Comparison of ENCODE assay signal across 21 cellular contexts in genomic region chr10:17084258-17084657, GRCh38. TPM values are rescaled to one million over a fixed set of nuclear protein-coding genes. Genes with fewer than 3 reads are reported as not detected.
DNase-seq lines count a peak whose midpoint lies in the region; ATAC-seq, FAIRE-seq and TF ChIP-seq lines count a peak whose summit lies in the region.
"Had no signal": no experiment of that assay in that cellular context is flagged by ENCODE, and none has a peak within 500 bp of the region (broad histone marks: within the 10 kb centered on the region; RNA-seq: fewer than 3 reads in every experiment).

No MANE protein-coding gene starts in this region.

- H3K27me3 ChIP-seq in keratinocyte (ENCODE audit: control insufficient read depth, extremely low read depth, insufficient read depth, low read length) (no peaks in the 10 kb centered on the region), neural progenitor cell (no peaks in the 10 kb centered on the region), PC-3 (ENCODE audit: low read length) (no peaks in the 10 kb centered on the region)

- DNase-seq in HFFc6 = no peak
- no peak for DNase-seq in keratinocyte (ENCODE audit: low read depth, low spot score)
- DNase-seq in neural progenitor cell (ENCODE audit: low spot score) = no peak
- DNase-seq in NCI-H226 = no peak
- DNase-seq in HuH-7.5 (ENCODE audit: low spot score) = no peak
- no peak for DNase-seq in PC-3
- DNase-seq: CD8-positive, alpha-beta T cell; COR-L47; DMS153; DMS79 treated with DMSO at 0.1 percent for 48 hours; EL had no signal

- H3K27me3 Mint-ChIP-seq in HFFc6 (ENCODE audit: insufficient read depth) = no peaks in the 10 kb centered on the region; the same call in 1 of the 2 replicates
- H3K27me3 Mint-ChIP-seq in brain = no peaks in the 10 kb centered on the region
- H3K27me3 Mint-ChIP-seq in neural progenitor cell (ENCODE audit: insufficient read depth, low read depth) = no peaks in the 10 kb centered on the region
- H3K27me3 Mint-ChIP-seq: IgD-negative memory B cell had no signal

- H3K4me1 ChIP-seq in keratinocyte (ENCODE audit: control insufficient read depth, extremely low read depth, insufficient read depth, low read length) (peaks cover 7% of the 10 kb centered on the region), neural progenitor cell (no peaks in the 10 kb centered on the region), PC-3 (ENCODE audit: insufficient read depth, low read length) (peaks cover 15% of the 10 kb centered on the region)

- H2AFZ ChIP-seq in keratinocyte (ENCODE audit: control insufficient read depth, low read length) = no peak overlapping the region
- no peak overlapping the region for H2AFZ ChIP-seq in neural progenitor cell (replicated peaks)
- no peak overlapping the region for H2AFZ ChIP-seq in PC-3 (ENCODE audit: low read length)

- intact Hi-C loops in PC-3 (cut with micrococcal nuclease) = no loop called here

- TF ChIP-seq CTCF in HFFc6 (IDR thresholded peaks at IDR 0.05) (no peak), brain (conservative IDR thresholded peaks at IDR 0.05) (no peak), keratinocyte (optimal IDR thresholded peaks at IDR 0.05 in 1 of 3, IDR thresholded peaks at IDR 0.05 in 1 of 3, conservative IDR thresholded peaks at IDR 0.05 in 1 of 3; ENCODE audit: extremely low read depth in 1 of 3, insufficient read depth in 2 of 3, low read length in 3 of 3) (no peak), neural progenitor cell (IDR thresholded peaks at IDR 0.05) (no peak), PC-3 (conservative IDR thresholded peaks at IDR 0.05; ENCODE audit: low read depth, low read length) (no peak)

- ATAC-seq in HG02840 (IDR thresholded peaks at IDR 0.05; ENCODE audit: low FRiP score, unreplicated experiment) = no peak
- ATAC-seq in PC-3 = no peak
- ATAC-seq: A549; CD8-positive, alpha-beta T cell had no signal

- H3K4me2 ChIP-seq in keratinocyte (ENCODE audit: control insufficient read depth, extremely low read depth, insufficient read depth, low read depth, low read length) = no peak overlapping the region
- no peak overlapping the region for H3K4me2 ChIP-seq in neural progenitor cell
- H3K4me2 ChIP-seq in PC-3 (ENCODE audit: low read length) = no peak overlapping the region
- H3K4me2 ChIP-seq: A549 had no signal

- H4K20me1 ChIP-seq in keratinocyte (ENCODE audit: control insufficient read depth, extremely low read depth, insufficient read depth, low read length) (no peaks in the 10 kb centered on the region), neural progenitor cell (ENCODE audit: low read depth) (no peaks in the 10 kb centered on the region), PC-3 (ENCODE audit: low read length) (no peaks in the 10 kb centered on the region)

- H3K9me3 ChIP-seq in keratinocyte (ENCODE audit: control insufficient read depth, low read depth, low read length) (no peaks in the 10 kb centered on the region), neural progenitor cell (ENCODE audit: low read depth) (no peaks in the 10 kb centered on the region), PC-3 (ENCODE audit: low read length) (no peaks in the 10 kb centered on the region)
- H3K9me3 ChIP-seq: A549, HAP-1 had no signal

- peak overlapping the region; percentile 68; the same call in 1 of the 2 replicates for H3K27ac Mint-ChIP-seq in HFFc6
- peak overlapping the region in 3 of 5 experiments; percentile 50 to 69 (median 57) for H3K27ac Mint-ChIP-seq in brain
- H3K27ac Mint-ChIP-seq in neural progenitor cell = peak overlapping the region; percentile 30
- H3K27ac Mint-ChIP-seq: CD8-positive, alpha-beta T cell; IgD-negative memory B cell had no signal

- no peaks in the 10 kb centered on the region for H3F3A ChIP-seq in neural progenitor cell (ENCODE audit: low read depth)
- H3F3A ChIP-seq in PC-3 (ENCODE audit: low read length, unreplicated experiment) = no peaks in the 10 kb centered on the region

- H3K4me3 Mint-ChIP-seq in HFFc6 (no peak overlapping the region), brain (no peak overlapping the region), neural progenitor cell (no peak overlapping the region)
- H3K4me3 Mint-ChIP-seq: CD14-positive monocyte; CD8-positive, alpha-beta T cell; IgD-negative memory B cell had no signal

- H3K27ac ChIP-seq in keratinocyte (ENCODE audit: control insufficient read depth, insufficient read depth, low read length) = no peak overlapping the region
- H3K27ac ChIP-seq in neural progenitor cell = no peak overlapping the region
- no peak overlapping the region for H3K27ac ChIP-seq in PC-3 (ENCODE audit: low read length)
- H3K27ac ChIP-seq: A549 had no signal

- H3K9ac ChIP-seq in keratinocyte (ENCODE audit: control insufficient read depth, extremely low read depth, insufficient read depth, low read length) = no peak overlapping the region
- no peak overlapping the region for H3K9ac ChIP-seq in neural progenitor cell
- no peak overlapping the region for H3K9ac ChIP-seq in PC-3 (ENCODE audit: low read length)

- H3K79me2 ChIP-seq in keratinocyte (ENCODE audit: control insufficient read depth, insufficient read depth, low read length) = no peaks in the 10 kb centered on the region
- no peaks in the 10 kb centered on the region for H3K79me2 ChIP-seq in neural progenitor cell (ENCODE audit: low read depth)
- no peaks in the 10 kb centered on the region for H3K79me2 ChIP-seq in PC-3 (ENCODE audit: low read length)

- POLR2A ChIA-PET in PC-3 (lab: Charles Lee; ENCODE audit: unreplicated experiment) = no interaction called here

- CTCF ChIA-PET in PC-3 (lab: Charles Lee) = no interaction called here

- H3K4me1 Mint-ChIP-seq in HFFc6 (ENCODE audit: low read depth) = peaks cover 67% of the 10 kb centered on the region
- peaks cover 17% of the 10 kb centered on the region for H3K4me1 Mint-ChIP-seq in brain
- peaks cover 6% of the 10 kb centered on the region for H3K4me1 Mint-ChIP-seq in neural progenitor cell
- H3K4me1 Mint-ChIP-seq: IgD-negative memory B cell had no signal

- H3K9me2 ChIP-seq in PC-3 (replicated peaks; ENCODE audit: low read length) = no peaks in the 10 kb centered on the region

- H3K9me3 Mint-ChIP-seq in HFFc6 (no peaks in the 10 kb centered on the region), brain (no peaks in the 10 kb centered on the region), neural progenitor cell (no peaks in the 10 kb centered on the region)
- H3K9me3 Mint-ChIP-seq: CD14-positive monocyte; CD8-positive, alpha-beta T cell; IgD-negative memory B cell had no signal

- no peaks in the 10 kb centered on the region for H3K9me1 ChIP-seq in keratinocyte (ENCODE audit: control insufficient read depth, extremely low read depth, insufficient read depth, low read length)

- H3K36me3 ChIP-seq in keratinocyte (ENCODE audit: control insufficient read depth in 2 of 2, extremely low read depth in 1 of 2, insufficient read depth in 2 of 2, low read length in 2 of 2) (no peaks in the 10 kb centered on the region), neural progenitor cell (no peaks in the 10 kb centered on the region), PC-3 (ENCODE audit: low read depth, low read length) (no peaks in the 10 kb centered on the region)
- H3K36me3 ChIP-seq: HAP-1 had no signal

- H3K36me3 Mint-ChIP-seq in HFFc6 (ENCODE audit: low read depth) (no peaks in the 10 kb centered on the region), brain (peaks cover 5% of the 10 kb centered on the region), neural progenitor cell (no peaks in the 10 kb centered on the region)

- BruUV-seq in PC-3 (replicated peaks; lab: Mats Ljungman, UMichigan) = no TSS peak

- dilution Hi-C loops in keratinocyte (cut with MboI; ENCODE audit: extremely low pct_ligation_motif_present, low sequenced_read_pairs) = no loop called here

- FAIRE-seq in keratinocyte (lab: Jason Lieb, UNC) = peak; percentile 44
- FAIRE-seq: A549, D721Med, G401.6, GM12891, H1 had no signal

- H3K4me3 ChIP-seq in keratinocyte (ENCODE audit: control insufficient read depth in 2 of 3, extremely low read depth in 1 of 3, insufficient read depth in 2 of 3, low read depth in 1 of 3, low read length in 3 of 3) (no peak overlapping the region), neural progenitor cell (no peak overlapping the region), PC-3 (ENCODE audit: low read length) (no peak overlapping the region)
- H3K4me3 ChIP-seq: A549, HAP-1 had no signal

RNA-seq across cellular contexts. Expression of gene CUBN, which starts 45.4 kb away (rescaled TPM):
- 1 to 10 TPM in 3 of 6 experiments, under 1 TPM in 3; 0.43 to 1.7 (median 1.2) TPM for total RNA-seq in HFFc6 (2021; fragmentation: NEBNext Ultra II Directional; extraction: Animal tissue kit (Norgen Biotek cat#: 25700))
- polyA plus RNA-seq in brain (ENCODE audit: insufficient read depth, low read depth, low replicate concordance) (0.27 TPM), keratinocyte (0.06 to 0.35 TPM (median 0.07 TPM) in 3 replicates)
- polyA plus RNA-seq in keratinocyte (2011; ENCODE audit: low read depth) = 0.02 TPM
- polyA plus RNA-seq in keratinocyte (2011; cell fraction: cytosol; rRNA removed) = 0.17 and 0.19 TPM in 2 replicates
- 0.82 and 1.4 TPM in 2 replicates for polyA plus RNA-seq in keratinocyte (2011; cell fraction: nucleus; rRNA removed)
- 0.08 and 0.18 TPM in 2 replicates for polyA plus RNA-seq in keratinocyte (2012; ENCODE audit: low replicate concordance)
- polyA minus RNA-seq in keratinocyte = 0.03 to 1.8 TPM (median 0.26 TPM) in 3 replicates
- not detected for polyA minus RNA-seq in keratinocyte (2011; cell fraction: cytosol; rRNA and poly(A)+ RNA removed)
- 1.2 and 1.9 TPM in 2 replicates for polyA minus RNA-seq in keratinocyte (2011; cell fraction: nucleus; rRNA and poly(A)+ RNA removed)
- total RNA-seq in neural progenitor cell (ENCODE audit: low replicate concordance) (1.5 and 2.2 TPM in 2 replicates), PC-3 (2014; rRNA removed) (0.80 TPM in 1 of 2 replicates, not detected in the other)
- polyA plus RNA-seq: CD14-positive monocyte, IgD-negative memory B cell had no signal
